Comparison of ENCODE assay signal across 26 cellular contexts in the genomic region with DNA sequence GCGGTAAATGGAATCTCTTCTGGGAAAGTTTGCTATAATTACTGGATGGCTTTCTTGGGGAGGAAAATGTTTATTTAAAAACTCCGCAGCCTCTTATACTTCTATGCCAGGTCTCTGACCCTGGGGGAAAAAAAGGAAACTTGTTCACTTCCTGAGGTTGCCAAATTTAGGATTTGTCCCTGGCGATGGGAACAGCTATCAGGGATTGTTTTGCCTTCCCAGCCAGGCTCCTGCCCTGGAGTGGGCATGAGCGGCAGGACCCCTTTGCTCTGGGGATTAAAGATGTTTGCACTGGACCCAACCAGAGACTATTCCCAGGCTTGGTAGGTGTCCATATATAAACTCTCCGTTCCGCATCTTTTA.
DNase-seq lines count a peak whose midpoint lies in the region; ATAC-seq and TF ChIP-seq lines count a peak whose summit lies in the region.
"Had no signal": no experiment of that assay in that cellular context is flagged by ENCODE, and none has a peak within 500 bp of the region (broad histone marks: within the 10 kb centered on the region; RNA-seq: fewer than 3 reads in every experiment).

No MANE protein-coding gene starts in this region.

- H3K36me3 ChIP-seq in breast epithelium (no peaks in the 10 kb centered on the region), subcutaneous abdominal adipose tissue (ENCODE audit: control insufficient read depth in 5 of 5, insufficient read depth in 5 of 5, low read length in 5 of 5) (no peaks in the 10 kb centered on the region)
- H3K36me3 ChIP-seq: SJSA1 had no signal

- H3K27ac Mint-ChIP-seq in MCF 10A (ENCODE audit: low read depth, unreplicated experiment), result no peak overlapping the region
- H3K27ac Mint-ChIP-seq: activated CD4-positive, alpha-beta T cell treated with anti-CD3 and anti-CD28 coated beads, Interleukin-2, amount 10 ng/mL, durations not matched to agents 7 days and 5 days; activated naive CD8-positive, alpha-beta T cell treated with anti-CD3 and anti-CD28 coated beads, Interleukin-2, amount 50 U/mL, for 24 hours; activated T-helper 2 cell treated with anti-CD3 and anti-CD28 coated beads, Interferon-gamma antibody, Interleukin-2, Interleukin-4, amounts not matched to agents 10 μg/mL and 5 μg/mL and 100 μg/mL, durations not matched to agents 14 hours and 24 hours and 36 hours; CD8-positive, alpha-beta memory T cell had no signal

- CTCF ChIA-PET in MCF 10A (lab: Yijun Ruan, JAX), result no interaction called here

- H3K4me1 Mint-ChIP-seq in MCF 10A (ENCODE audit: insufficient read depth, unreplicated experiment), result peaks cover 6% of the 10 kb centered on the region

- no peaks in the 10 kb centered on the region for H3K36me3 Mint-ChIP-seq in MCF 10A (ENCODE audit: insufficient read depth, unreplicated experiment)

- no peaks in the 10 kb centered on the region for H3K27me3 Mint-ChIP-seq in MCF 10A (ENCODE audit: insufficient read depth, unreplicated experiment)
- H3K27me3 Mint-ChIP-seq: activated CD4-positive, alpha-beta T cell treated with anti-CD3 and anti-CD28 coated beads, Interleukin-2, amount 10 ng/mL, durations not matched to agents 7 days and 5 days; activated naive CD8-positive, alpha-beta T cell treated with anti-CD3 and anti-CD28 coated beads, Interleukin-2, amount 50 U/mL, for 24 hours; CD8-positive, alpha-beta memory T cell had no signal

- no peak overlapping the region for H3K4me3 Mint-ChIP-seq in MCF 10A (ENCODE audit: unreplicated experiment)
- H3K4me3 Mint-ChIP-seq: activated CD4-positive, alpha-beta T cell treated with anti-CD3 and anti-CD28 coated beads, Interleukin-2, amount 10 ng/mL, durations not matched to agents 7 days and 5 days; activated naive CD8-positive, alpha-beta T cell treated with anti-CD3 and anti-CD28 coated beads, Interleukin-2, amount 50 U/mL, for 24 hours; CD8-positive, alpha-beta memory T cell; neural crest cell had no signal

- intact Hi-C loops in breast epithelium (cut with DNase I; ENCODE audit: low total_unique reads) (loop anchor here (10.0 kb wide), 1 partner anchor 876 kb away; a partner anchor contains a TSS), MCF 10A (cut with micrococcal nuclease) (no loop called here), right cardiac atrium (cut with DNase I) (loop anchor here in 1 of 4 donors (10.0 kb wide), 1 partner anchor 54 kb away; no protein-coding TSS in a partner anchor)

- H3K27ac ChIP-seq in breast epithelium, result peak overlapping the region; percentile 71 to 77
- H3K27ac ChIP-seq in right cardiac atrium (ENCODE audit: low read length), result peak overlapping the region; percentile 46
- peak overlapping the region; percentile 70 for H3K27ac ChIP-seq in subcutaneous abdominal adipose tissue (ENCODE audit: low read depth, low read length)
- H3K27ac ChIP-seq: 22Rv1, KMS-11, SJSA1, VCaP had no signal

- DNase-seq in breast epithelium (ENCODE audit: low spot score in 2 of 2), result no peak
- DNase-seq in MCF 10A (ENCODE audit: unreplicated experiment), result no peak
- DNase-seq in right cardiac atrium, result peak in 2 of 3 donors; percentile 50 to 58
- DNase-seq in germinal center (ENCODE audit: low spot score), result no peak
- DNase-seq in GM10266 (ENCODE audit: extremely low spot score), result no peak
- DNase-seq: activated CD4-positive, alpha-beta T cell treated with anti-CD3 and anti-CD28 coated beads, Interleukin-2, amount 10 ng/mL, durations not matched to agents 7 days and 5 days; activated CD8-positive, alpha-beta memory T cell treated with anti-CD3 and anti-CD28 coated beads, Interleukin-2, amount 50 U/mL, for 4 hours; activated naive CD8-positive, alpha-beta T cell treated with anti-CD3 and anti-CD28 coated beads, Interleukin-2, amount 50 U/mL, for 24 hours; CD8-positive, alpha-beta memory T cell; DMS53; GOT3; left colon; NCI-H1930; NCI-H446; T-helper 2 cell had no signal

- BruUV-seq in MCF 10A (replicated peaks; lab: Mats Ljungman, UMichigan), result no TSS peak

- no peak for TF ChIP-seq CTCF in breast epithelium (IDR thresholded peaks at IDR 0.05)
- no peak for TF ChIP-seq CTCF in MCF 10A (IDR thresholded peaks at IDR 0.05; ENCODE audit: unreplicated experiment)
- no peak for TF ChIP-seq CTCF in GM10266 (IDR thresholded peaks at IDR 0.05; ENCODE audit: control insufficient read depth, insufficient read depth, low read depth, missing control alignments)

- H3K9ac ChIP-seq in subcutaneous abdominal adipose tissue (ENCODE audit: low read length in 5 of 5), result peak overlapping the region in 1 of 5 donors; percentile 9
- H3K9ac ChIP-seq: KMS-11 had no signal

- POLR2A ChIA-PET in MCF 10A (lab: Yijun Ruan, JAX), result no interaction called here

- H3K4me1 ChIP-seq in breast epithelium, result no peaks in the 10 kb centered on the region
- peaks cover 28% of the 10 kb centered on the region for H3K4me1 ChIP-seq in right cardiac atrium (ENCODE audit: control insufficient read depth, insufficient read depth, low read length)
- peaks cover 7 to 45% (median 33%) of the 10 kb centered on the region in 5 donors for H3K4me1 ChIP-seq in subcutaneous abdominal adipose tissue (ENCODE audit: control insufficient read depth in 5 of 5, insufficient read depth in 5 of 5, low read length in 5 of 5)
- H3K4me1 ChIP-seq: SJSA1 had no signal

- H3K4me3 ChIP-seq in breast epithelium, result no peak overlapping the region
- no peak overlapping the region for H3K4me3 ChIP-seq in right cardiac atrium (ENCODE audit: low read length)
- H3K4me3 ChIP-seq in subcutaneous abdominal adipose tissue (ENCODE audit: low read depth in 1 of 5, low read length in 5 of 5), result no peak overlapping the region
- H3K4me3 ChIP-seq: GM12878, mucosa of descending colon, SJSA1 had no signal

- no peaks in the 10 kb centered on the region for H3K9me3 Mint-ChIP-seq in MCF 10A (ENCODE audit: unreplicated experiment)
- H3K9me3 Mint-ChIP-seq: activated naive CD8-positive, alpha-beta T cell treated with anti-CD3 and anti-CD28 coated beads, Interleukin-2, amount 50 U/mL, for 24 hours; activated T-helper 2 cell treated with anti-CD3 and anti-CD28 coated beads, Interferon-gamma antibody, Interleukin-2, Interleukin-4, amounts not matched to agents 10 μg/mL and 5 μg/mL and 100 μg/mL, durations not matched to agents 14 hours and 24 hours and 36 hours; CD8-positive, alpha-beta memory T cell; neural crest cell had no signal

- WGBS in right cardiac atrium, result 33% methylated on average over 6 of the region's 6 CpGs

- H3K9me3 ChIP-seq in breast epithelium, result no peaks in the 10 kb centered on the region
- no peaks in the 10 kb centered on the region for H3K9me3 ChIP-seq in right cardiac atrium (ENCODE audit: control insufficient read depth, low read length)
- H3K9me3 ChIP-seq in subcutaneous abdominal adipose tissue (ENCODE audit: control insufficient read depth in 5 of 5, low read length in 5 of 5), result no peaks in the 10 kb centered on the region
- H3K9me3 ChIP-seq: mucosa of descending colon, SJSA1 had no signal

- peak; percentile 64 to 67 for ATAC-seq in right cardiac atrium
- ATAC-seq in GM21390 (IDR thresholded peaks at IDR 0.05; ENCODE audit: unreplicated experiment), result no peak
- no peak for ATAC-seq in HG03097 (IDR thresholded peaks at IDR 0.05; ENCODE audit: low FRiP score, unreplicated experiment)
- ATAC-seq: activated naive CD8-positive, alpha-beta T cell treated with anti-CD3 and anti-CD28 coated beads, Interleukin-2, amount 50 U/mL, for 24 hours; GM12878 had no signal

- H3K27me3 ChIP-seq in breast epithelium (no peaks in the 10 kb centered on the region), right cardiac atrium (ENCODE audit: control insufficient read depth, insufficient read depth) (no peaks in the 10 kb centered on the region), subcutaneous abdominal adipose tissue (ENCODE audit: control insufficient read depth in 5 of 5, insufficient read depth in 4 of 5, low read length in 5 of 5) (peaks cover 0 to 3% (median 0%) of the 10 kb centered on the region in 5 donors)
- H3K27me3 ChIP-seq: SJSA1 had no signal

- TF ChIP-seq POLR2A in breast epithelium (IDR thresholded peaks at IDR 0.05), result no peak

Comparison
In these comparisons a context has a peak if more than half of its experiments do, and no peak if none do; other contexts are left out.
1. DNase-seq: peak in right cardiac atrium (2 of 3); none in breast epithelium (0 of 2), MCF 10A (single experiment), germinal center (single experiment) and GM10266 (single experiment).
2. ATAC-seq: peak in right cardiac atrium (2 of 2); none in GM21390 (single experiment) and HG03097 (single experiment).
3. Peak in every context shown above with its lines, with median percentiles within 50 percentile points of each other: H3K27ac ChIP-seq.